ENCODE assay signal across 12 cellular contexts in genomic region chr2:217611056-217611455, GRCh38.
A peak's percentile ranks its signal among the peaks of the same experiment; 100 is the strongest.
DNase-seq lines count a peak whose midpoint lies in the region; ATAC-seq and TF ChIP-seq lines count a peak whose summit lies in the region.
"Had no signal": no experiment of that assay in that cellular context is flagged by ENCODE, and none has a peak within 500 bp of the region (broad histone marks: within the 10 kb centered on the region; RNA-seq: fewer than 3 reads in every experiment).

No MANE protein-coding gene starts in this region.

- ATAC-seq in GM18498 (IDR thresholded peaks at IDR 0.05; ENCODE audit: unreplicated experiment) (peak; percentile 3), GM19463 (IDR thresholded peaks at IDR 0.05; ENCODE audit: unreplicated experiment) (no peak)
- no peak for ATAC-seq in activated T-helper 17 cell treated with anti-CD3 and anti-CD28 coated beads, Interleukin-2, amount 50 U/mL, for 72 hours (replicated peaks)
- ATAC-seq: WTC11 had no signal

- TF ChIP-seq CTCF in parathyroid adenoma (IDR thresholded peaks at IDR 0.05) (no peak), mammary epithelial cell (conservative IDR thresholded peaks at IDR 0.05 in 1 of 2, IDR thresholded peaks at IDR 0.05 in 1 of 2; ENCODE audit: extremely low read depth in 1 of 2, insufficient read depth in 1 of 2, low read depth in 1 of 2, low read length in 2 of 2) (no peak)

- intact Hi-C loops in mammary epithelial cell (cut with micrococcal nuclease): no loop called here

- H2AFZ ChIP-seq in parathyroid adenoma (no peak overlapping the region), mammary epithelial cell (ENCODE audit: low read depth, low read length) (no peak overlapping the region)
- H2AFZ ChIP-seq: GM23248 had no signal

- H3K27me3 ChIP-seq in parathyroid adenoma (ENCODE audit: control insufficient read depth, insufficient read depth, low read length) (no peaks in the 10 kb centered on the region), mammary epithelial cell (ENCODE audit: insufficient read depth, low read length) (no peaks in the 10 kb centered on the region)

- no peaks in the 10 kb centered on the region for H3K27me3 Mint-ChIP-seq in T-helper 2 cell treated with Interferon-gamma antibody and Interleukin-4, amounts not matched to agents 5 μg/mL and 100 μg/mL, for 36 hours (ENCODE audit: low read depth)
- H3K27me3 Mint-ChIP-seq in activated T-helper 17 cell treated with anti-CD3 and anti-CD28 coated beads, Interleukin-2, amount 50 U/mL, for 72 hours: no peaks in the 10 kb centered on the region

- no peak overlapping the region for H3K4me3 ChIP-seq in parathyroid adenoma (ENCODE audit: low read depth, low read length)
- no peak overlapping the region for H3K4me3 ChIP-seq in mammary epithelial cell (replicated peaks in 1 of 3; ENCODE audit: insufficient read depth in 1 of 3, low read depth in 2 of 3, low read length in 3 of 3)
- H3K4me3 ChIP-seq: GM23248, skin epidermis had no signal

- BruUV-seq in mammary epithelial cell (replicated peaks; lab: Mats Ljungman, UMichigan): no TSS peak

- CTCF ChIA-PET in mammary epithelial cell (lab: Charles Lee; ENCODE audit: low non-redundant PET): no interaction called here

- H3K9me3 Mint-ChIP-seq in T-helper 2 cell treated with Interferon-gamma antibody and Interleukin-4, amounts not matched to agents 5 μg/mL and 100 μg/mL, for 36 hours: no peaks in the 10 kb centered on the region
- H3K9me3 Mint-ChIP-seq in activated T-helper 17 cell treated with anti-CD3 and anti-CD28 coated beads, Interleukin-2, amount 50 U/mL, for 72 hours: no peaks in the 10 kb centered on the region
- H3K9me3 Mint-ChIP-seq: WTC11 had no signal

- peaks cover 23% of the 10 kb centered on the region for H3K4me1 Mint-ChIP-seq in T-helper 2 cell treated with Interferon-gamma antibody and Interleukin-4, amounts not matched to agents 5 μg/mL and 100 μg/mL, for 36 hours (ENCODE audit: low read depth)
- H3K4me1 Mint-ChIP-seq in activated T-helper 17 cell treated with anti-CD3 and anti-CD28 coated beads, Interleukin-2, amount 50 U/mL, for 72 hours: peaks cover 32% of the 10 kb centered on the region

- H3K27ac Mint-ChIP-seq in T-helper 2 cell treated with Interferon-gamma antibody and Interleukin-4, amounts not matched to agents 5 μg/mL and 100 μg/mL, for 36 hours: peak overlapping the region; percentile 83
- peak overlapping the region; percentile 86 for H3K27ac Mint-ChIP-seq in activated T-helper 17 cell treated with anti-CD3 and anti-CD28 coated beads, Interleukin-2, amount 50 U/mL, for 72 hours
- H3K27ac Mint-ChIP-seq: WTC11 had no signal

- H3K4me2 ChIP-seq in parathyroid adenoma (ENCODE audit: low read length) (no peak overlapping the region), mammary epithelial cell (ENCODE audit: insufficient read depth, low read depth, low read length) (no peak overlapping the region)

- in situ Hi-C loops in mammary epithelial cell (cut with MboI; ENCODE audit: low sequenced_read_pairs in 2 of 2): no loop called here

- H3K36me3 Mint-ChIP-seq in T-helper 2 cell treated with Interferon-gamma antibody and Interleukin-4, amounts not matched to agents 5 μg/mL and 100 μg/mL, for 36 hours (ENCODE audit: low read depth): no peaks in the 10 kb centered on the region
- no peaks in the 10 kb centered on the region for H3K36me3 Mint-ChIP-seq in activated T-helper 17 cell treated with anti-CD3 and anti-CD28 coated beads, Interleukin-2, amount 50 U/mL, for 72 hours (ENCODE audit: low read depth)
- H3K36me3 Mint-ChIP-seq: WTC11 had no signal

- H3K27ac ChIP-seq in parathyroid adenoma (peak overlapping the region; percentile 63), mammary epithelial cell (ENCODE audit: insufficient read depth, low read depth, low read length) (no peak overlapping the region)
- H3K27ac ChIP-seq: GM23248 had no signal

- no peaks in the 10 kb centered on the region for H3K79me2 ChIP-seq in parathyroid adenoma
- no peaks in the 10 kb centered on the region for H3K79me2 ChIP-seq in mammary epithelial cell (ENCODE audit: insufficient read depth, low read length)

- H3K9ac ChIP-seq in parathyroid adenoma: no peak overlapping the region
- no peak overlapping the region for H3K9ac ChIP-seq in mammary epithelial cell (ENCODE audit: insufficient read depth, low read length)
- H3K9ac ChIP-seq: GM23248 had no signal

- H3K4me1 ChIP-seq in parathyroid adenoma (peaks cover 31% of the 10 kb centered on the region), mammary epithelial cell (ENCODE audit: insufficient read depth, low read length) (no peaks in the 10 kb centered on the region)

- H3K36me3 ChIP-seq in parathyroid adenoma (ENCODE audit: control insufficient read depth, insufficient read depth, low read length) (no peaks in the 10 kb centered on the region), mammary epithelial cell (ENCODE audit: insufficient read depth, low read length) (no peaks in the 10 kb centered on the region)

- dilution Hi-C loops in mammary epithelial cell (cut with HindIII; ENCODE audit: low sequenced_read_pairs): no loop called here

- no peaks in the 10 kb centered on the region for H3K9me3 ChIP-seq in parathyroid adenoma (ENCODE audit: control insufficient read depth, low read length)
- no peaks in the 10 kb centered on the region for H3K9me3 ChIP-seq in mammary epithelial cell (replicated peaks; ENCODE audit: insufficient read depth, low read length)

- H3K4me3 Mint-ChIP-seq in T-helper 2 cell treated with Interferon-gamma antibody and Interleukin-4, amounts not matched to agents 5 μg/mL and 100 μg/mL, for 36 hours: peak overlapping the region; percentile 18
- H3K4me3 Mint-ChIP-seq in activated T-helper 17 cell treated with anti-CD3 and anti-CD28 coated beads, Interleukin-2, amount 50 U/mL, for 72 hours: peak overlapping the region; percentile 61
- H3K4me3 Mint-ChIP-seq: WTC11 had no signal

- DNase-seq in T-helper 2 cell treated with Interferon-gamma antibody and Interleukin-4, amounts not matched to agents 5 μg/mL and 100 μg/mL, for 36 hours (ENCODE audit: low spot score): no peak
- DNase-seq in T-helper 2 cell (no peak), cortex of kidney (lab: John Stamatoyannopoulos, UW) (no peak), mammary epithelial cell (no peak)
- DNase-seq: GM23248, trophoblast cell had no signal

- 85% methylated on average over 4 of the region's 4 CpGs for whole genome bisulfite sequencing in mammary epithelial cell (ENCODE audit: low coverage, missing lambda C conversion rate)

- no peaks in the 10 kb centered on the region for H4K20me1 ChIP-seq in mammary epithelial cell (ENCODE audit: insufficient read depth, low read length)
